In genomic region chr2:56244911-56245530, GRCh38 we compare ENCODE assay signal across 23 cellular contexts.
DNase-seq lines count a peak whose midpoint lies in the region; ATAC-seq, FAIRE-seq and TF ChIP-seq lines count a peak whose summit lies in the region.
"Had no signal": no experiment of that assay in that cellular context is flagged by ENCODE, and none has a peak within 500 bp of the region (broad histone marks: within the 10 kb centered on the region; RNA-seq: fewer than 3 reads in every experiment).

No MANE protein-coding gene starts in this region.

- no peak overlapping the region for H3K4me3 ChIP-seq in astrocyte (ENCODE audit: insufficient read depth, low read depth, low read length)
- H3K4me3 ChIP-seq in hepatocyte: no peak overlapping the region
- no peak overlapping the region for H3K4me3 ChIP-seq in thyroid gland (replicated peaks in 1 of 3)
- no peak overlapping the region for H3K4me3 ChIP-seq in right atrium auricular region
- H3K4me3 ChIP-seq: esophagus squamous epithelium, HAP-1, mucosa of descending colon had no signal

- 74% methylated on average over 1 of the region's 1 CpG for WGBS in hepatocyte (ENCODE audit: low lambda C conversion rate, missing lambda C conversion rate)
- WGBS in thyroid gland, 2 donors: 94 to 100% methylated on average over 1 of the region's 1 CpG

- no peak for FAIRE-seq in astrocyte (lab: Jason Lieb, UNC)

- H3K9me2 ChIP-seq in hepatocyte (replicated peaks; ENCODE audit: insufficient read depth): no peaks in the 10 kb centered on the region

- H3K4me1 Mint-ChIP-seq in HFFc6 (ENCODE audit: low read depth) (peaks cover 87% of the 10 kb centered on the region), astrocyte (ENCODE audit: low read depth, unreplicated experiment) (peaks cover 8% of the 10 kb centered on the region)
- H3K4me1 Mint-ChIP-seq: central memory CD8-positive, alpha-beta T cell had no signal

- H3K9me3 Mint-ChIP-seq in HFFc6 (peaks cover 9% of the 10 kb centered on the region), astrocyte (ENCODE audit: unreplicated experiment) (peaks cover 2% of the 10 kb centered on the region)

- H3K9me3 ChIP-seq in astrocyte (ENCODE audit: insufficient read depth, low read depth, low read length) (no peaks in the 10 kb centered on the region), hepatocyte (ENCODE audit: low read depth) (no peaks in the 10 kb centered on the region), thyroid gland (no peaks in the 10 kb centered on the region), right atrium auricular region (peaks cover 0 to 17% of the 10 kb centered on the region in 2 donors)
- H3K9me3 ChIP-seq: BE2C, esophagus squamous epithelium, HAP-1, mucosa of descending colon had no signal

- peak; percentile 71 for DNase-seq in HFFc6
- DNase-seq in astrocyte (ENCODE audit: low read depth): peak; percentile 60
- peak; percentile 42 for DNase-seq in hepatocyte (ENCODE audit: low spot score)
- DNase-seq in thyroid gland: peak; percentile 65 to 72
- DNase-seq in right atrium auricular region (ENCODE audit: low spot score): no peak
- DNase-seq in SIG-M5 (lab: John Stamatoyannopoulos, UW): no peak
- DNase-seq in NCI-H146 (lab: John Stamatoyannopoulos, UW): no peak
- DNase-seq: activated CD8-positive, alpha-beta memory T cell treated with anti-CD3 and anti-CD28 coated beads, Interleukin-2, amount 50 U/mL, for 48 hours; activated effector memory CD4-positive, alpha-beta T cell treated with anti-CD3 and anti-CD28 coated beads, Interleukin-2, amount 50 U/mL, for 16 hours; BE2C; COR-L47; DMS79 treated with DMSO at 0.1 percent for 48 hours; effector memory CD8-positive, alpha-beta T cell; esophagus squamous epithelium; mucosa of descending colon; NCI-H82; SHP77; stimulated activated CD4-positive, alpha-beta T cell treated with anti-CD3 and anti-CD28 coated beads, Interleukin-4, amount 100 ng/mL, for 4 hours had no signal

- TF ChIP-seq CTCF in HFFc6 (IDR thresholded peaks at IDR 0.05) (no peak), astrocyte (IDR thresholded peaks at IDR 0.05; ENCODE audit: insufficient read depth, low read depth, low read length) (no peak), hepatocyte (IDR thresholded peaks at IDR 0.05; ENCODE audit: poor library complexity) (no peak), thyroid gland (IDR thresholded peaks at IDR 0.05) (no peak), right atrium auricular region (IDR thresholded peaks at IDR 0.05) (no peak)

- H3K36me3 ChIP-seq in astrocyte (ENCODE audit: insufficient read depth, low read length) (no peaks in the 10 kb centered on the region), hepatocyte (replicated peaks; ENCODE audit: insufficient read depth, low read depth) (no peaks in the 10 kb centered on the region), thyroid gland (no peaks in the 10 kb centered on the region), right atrium auricular region (no peaks in the 10 kb centered on the region)
- H3K36me3 ChIP-seq: BE2C, esophagus squamous epithelium, HAP-1 had no signal

- no peaks in the 10 kb centered on the region for H3K27me3 ChIP-seq in astrocyte (ENCODE audit: insufficient read depth, low read length)
- H3K27me3 ChIP-seq in hepatocyte: no peaks in the 10 kb centered on the region
- no peaks in the 10 kb centered on the region for H3K27me3 ChIP-seq in thyroid gland
- H3K27me3 ChIP-seq in right atrium auricular region: no peaks in the 10 kb centered on the region
- H3K27me3 ChIP-seq: BE2C, esophagus squamous epithelium had no signal

- intact Hi-C loops in thyroid gland (cut with DNase I): no loop called here

- H2AFZ ChIP-seq in astrocyte (ENCODE audit: low read depth, low read length) (no peak overlapping the region), hepatocyte (no peak overlapping the region)

- no peaks in the 10 kb centered on the region for H3K79me2 ChIP-seq in astrocyte (ENCODE audit: insufficient read depth, low read length)
- no peaks in the 10 kb centered on the region for H3K79me2 ChIP-seq in hepatocyte

- H3K27me3 Mint-ChIP-seq in HFFc6 (ENCODE audit: insufficient read depth) (no peaks in the 10 kb centered on the region; the same call in 1 of the 2 replicates), astrocyte (ENCODE audit: low read depth, unreplicated experiment) (no peaks in the 10 kb centered on the region)
- H3K27me3 Mint-ChIP-seq: central memory CD8-positive, alpha-beta T cell; effector memory CD8-positive, alpha-beta T cell had no signal

- TF ChIP-seq POLR2A in thyroid gland (IDR thresholded peaks at IDR 0.05): no peak

- H3K4me1 ChIP-seq in astrocyte (ENCODE audit: insufficient read depth, low read length) (no peaks in the 10 kb centered on the region), hepatocyte (ENCODE audit: insufficient read depth) (peaks cover 13% of the 10 kb centered on the region), thyroid gland (peaks cover 5 to 20% of the 10 kb centered on the region in 2 donors), right atrium auricular region (no peaks in the 10 kb centered on the region)
- H3K4me1 ChIP-seq: BE2C, esophagus squamous epithelium, HAP-1 had no signal

- H3K4me2 ChIP-seq in astrocyte (ENCODE audit: low read length) (no peak overlapping the region), hepatocyte (no peak overlapping the region)

- no peak overlapping the region for H3K27ac ChIP-seq in astrocyte (ENCODE audit: low read depth, low read length)
- peak overlapping the region; percentile 67 for H3K27ac ChIP-seq in hepatocyte
- H3K27ac ChIP-seq in thyroid gland: no peak overlapping the region
- no peak overlapping the region for H3K27ac ChIP-seq in right atrium auricular region
- H3K27ac ChIP-seq: esophagus squamous epithelium, VCaP had no signal

- H4K20me1 ChIP-seq in astrocyte (ENCODE audit: insufficient read depth, low read length) (no peaks in the 10 kb centered on the region), hepatocyte (ENCODE audit: insufficient read depth, poor library complexity, severe bottlenecking) (no peaks in the 10 kb centered on the region)

- H3K4me3 Mint-ChIP-seq in HFFc6 (no peak overlapping the region; the same call in 1 of the 2 replicates), astrocyte (ENCODE audit: unreplicated experiment) (no peak overlapping the region)
- H3K4me3 Mint-ChIP-seq: central memory CD8-positive, alpha-beta T cell; effector memory CD8-positive, alpha-beta T cell; T-helper 1 cell treated with Interleukin-12 subunit alpha and Interleukin-12 subunit beta and Interleukin-4 antibody, amounts not matched to agents 30 μg/mL and 1 μg/mL, for 36 hours had no signal

- H3K27ac Mint-ChIP-seq in HFFc6 (peak overlapping the region; percentile 60), astrocyte (ENCODE audit: unreplicated experiment) (peak overlapping the region; percentile 20)
- H3K27ac Mint-ChIP-seq: effector memory CD8-positive, alpha-beta T cell; T-helper 1 cell treated with Interleukin-12 subunit alpha and Interleukin-12 subunit beta and Interleukin-4 antibody, amounts not matched to agents 30 μg/mL and 1 μg/mL, for 36 hours had no signal

- no peak for ATAC-seq in HG02623 (IDR thresholded peaks at IDR 0.05; ENCODE audit: unreplicated experiment)
- ATAC-seq: effector memory CD8-positive, alpha-beta T cell; mucosa of descending colon had no signal

- H3K36me3 Mint-ChIP-seq in HFFc6 (ENCODE audit: low read depth) (peaks cover 50% of the 10 kb centered on the region), astrocyte (ENCODE audit: low read depth, unreplicated experiment) (peaks cover 4% of the 10 kb centered on the region)

- H3K9ac ChIP-seq in astrocyte (ENCODE audit: low read length): no peak overlapping the region

Comparison
In these comparisons a context has a peak if more than half of its experiments do, and no peak if none do; other contexts are left out.
1. DNase-seq: peak in HFFc6 (single experiment), astrocyte (single experiment), hepatocyte (single experiment) and thyroid gland (2 of 2); none in right atrium auricular region (single experiment), SIG-M5 (single experiment) and NCI-H146 (single experiment).